ENCODE assay signal across 33 cellular contexts in genomic region chr10:22810643-22811254, GRCh38.
DNase-seq lines count a peak whose midpoint lies in the region; ATAC-seq, FAIRE-seq and TF ChIP-seq lines count a peak whose summit lies in the region.
"Had no signal": no experiment of that assay in that cellular context is flagged by ENCODE, and none has a peak within 500 bp of the region (broad histone marks: within the 10 kb centered on the region; RNA-seq: fewer than 3 reads in every experiment).

No MANE protein-coding gene starts in this region.

- peak; percentile 90 for ATAC-seq in WTC11
- ATAC-seq in GM18858 (IDR thresholded peaks at IDR 0.05; ENCODE audit: unreplicated experiment) = no peak
- ATAC-seq: activated CD4-positive, CD25-positive, alpha-beta regulatory T cell treated with anti-CD3 and anti-CD28 coated beads, Interleukin-2, amount 50 U/mL, for 24 hours; body of pancreas; left lobe of liver; Panc1; psoas muscle; sciatic nerve; T-helper 17 cell had no signal

- POLR2A ChIA-PET in WTC11 (lab: Charles Lee) = no interaction called here

- H3K4me1 Mint-ChIP-seq in WTC11 (peaks cover 10% of the 10 kb centered on the region), progenitor cell of endocrine pancreas (ENCODE audit: low read depth) (peaks cover 4% of the 10 kb centered on the region)

- no peak for FAIRE-seq in RCC 7860 (lab: Jason Lieb, UNC)
- FAIRE-seq: islet of Langerhans, TTC549 had no signal

- CTCF ChIA-PET in WTC11 (lab: Charles Lee) = no interaction called here

- no peaks in the 10 kb centered on the region for H3K9me3 ChIP-seq in iPS DF 6.9 (ENCODE audit: control insufficient read depth, insufficient read depth, low read length)
- H3K9me3 ChIP-seq: adrenal gland, body of pancreas, psoas muscle, thyroid gland, vagina had no signal

- no CpG with 5 or more reads among the region's 4 CpGs for WGBS in iPS DF 6.9 (ENCODE audit: insufficient coverage, insufficient read length)

- DNase-seq in NCI-H748 (lab: John Stamatoyannopoulos, UW; ENCODE audit: unreplicated experiment) (peak; percentile 51), NCI-H748 treated with DMSO at 0.1 percent for 48 hours (lab: John Stamatoyannopoulos, UW) (no peak), WTC11 (ENCODE audit: low spot score) (no peak), iPS DF 6.9 (ENCODE audit: low read depth, low spot score) (peak; percentile 45), progenitor cell of endocrine pancreas (ENCODE audit: low spot score, unreplicated experiment) (no peak), nucleus accumbens (lab: John Stamatoyannopoulos, UW) (no peak), RCC 7860 (ENCODE audit: low spot score) (no peak)
- DNase-seq: activated CD4-positive, alpha-beta T cell treated with anti-CD3 and anti-CD28 coated beads, Interleukin-2, amount 50 U/mL, for 48 hours; activated CD8-positive, alpha-beta memory T cell treated with anti-CD3 and anti-CD28 coated beads, Interleukin-2, amount 50 U/mL, for 4 hours; activated naive CD4-positive, alpha-beta T cell treated with anti-CD3 and anti-CD28 coated beads for 36 hours; adrenal gland; body of pancreas; cerebellar nuclear complex; dorsolateral prefrontal cortex; HCEC 1CT; NCI-H1048; NCI-H1694; NCI-H510A; psoas muscle; SHP77; stimulated activated CD4-positive, alpha-beta T cell treated with anti-CD3 and anti-CD28 coated beads, Interleukin-12 subunit alpha, Interleukin-12 subunit beta, amount 100 ng/mL, for 4 hours; stimulated activated CD4-positive, alpha-beta T cell treated with anti-CD3 and anti-CD28 coated beads, Interleukin-4, amount 100 ng/mL, for 1 hour; T-helper 17 cell; thyroid gland had no signal

- peaks cover 6% of the 10 kb centered on the region for H3K4me1 ChIP-seq in iPS DF 6.9 (ENCODE audit: control insufficient read depth, insufficient read depth, low read length)
- H3K4me1 ChIP-seq: adrenal gland, psoas muscle, thyroid gland, vagina had no signal

- no peak overlapping the region for H3K27ac ChIP-seq in iPS DF 6.9 (ENCODE audit: low read length)
- H3K27ac ChIP-seq: adrenal gland, body of pancreas, dorsolateral prefrontal cortex, psoas muscle, thyroid gland, vagina had no signal

- H3K9me3 Mint-ChIP-seq in WTC11 = peaks cover 10% of the 10 kb centered on the region
- peaks cover 10% of the 10 kb centered on the region for H3K9me3 Mint-ChIP-seq in progenitor cell of endocrine pancreas (ENCODE audit: low read depth)
- H3K9me3 Mint-ChIP-seq: activated naive CD4-positive, alpha-beta T cell treated with anti-CD3 and anti-CD28 coated beads for 36 hours; activated T-helper 1 cell treated with anti-CD3 and anti-CD28 coated beads, Interleukin-12 subunit alpha, Interleukin-12 subunit beta, Interleukin-2, Interleukin-4 antibody, amounts not matched to agents 30 ng/mL and 10 ng/mL and 1 ng/mL, durations not matched to agents 14 hours and 24 hours and 36 hours had no signal

- H3K27me3 Mint-ChIP-seq in WTC11 (ENCODE audit: low read depth) (peaks cover 68% of the 10 kb centered on the region), progenitor cell of endocrine pancreas (no peaks in the 10 kb centered on the region)
- H3K27me3 Mint-ChIP-seq: T-helper 17 cell had no signal

- H3K4me3 Mint-ChIP-seq in WTC11 (no peak overlapping the region), progenitor cell of endocrine pancreas (ENCODE audit: low read depth) (no peak overlapping the region)
- H3K4me3 Mint-ChIP-seq: activated naive CD4-positive, alpha-beta T cell treated with anti-CD3 and anti-CD28 coated beads for 36 hours; activated T-helper 1 cell treated with anti-CD3 and anti-CD28 coated beads, Interleukin-12 subunit alpha, Interleukin-12 subunit beta, Interleukin-2, Interleukin-4 antibody, amounts not matched to agents 30 ng/mL and 10 ng/mL and 1 ng/mL, durations not matched to agents 14 hours and 24 hours and 36 hours; T-helper 17 cell had no signal

- H3K27ac Mint-ChIP-seq in WTC11 = no peak overlapping the region
- peak overlapping the region; percentile 33 for H3K27ac Mint-ChIP-seq in progenitor cell of endocrine pancreas
- H3K27ac Mint-ChIP-seq: activated naive CD4-positive, alpha-beta T cell treated with anti-CD3 and anti-CD28 coated beads for 36 hours; activated T-helper 1 cell treated with anti-CD3 and anti-CD28 coated beads, Interleukin-12 subunit alpha, Interleukin-12 subunit beta, Interleukin-2, Interleukin-4 antibody, amounts not matched to agents 30 ng/mL and 10 ng/mL and 1 ng/mL, durations not matched to agents 14 hours and 24 hours and 36 hours; T-helper 17 cell had no signal

- no peak overlapping the region for H3K4me3 ChIP-seq in iPS DF 6.9 (ENCODE audit: low read length)
- H3K4me3 ChIP-seq: adrenal gland, body of pancreas, dorsolateral prefrontal cortex, psoas muscle, thyroid gland, vagina had no signal

- no peaks in the 10 kb centered on the region for H3K36me3 ChIP-seq in iPS DF 6.9 (ENCODE audit: control insufficient read depth, insufficient read depth, low read length)
- H3K36me3 ChIP-seq: adrenal gland, thyroid gland, vagina had no signal

- H3K36me3 Mint-ChIP-seq in WTC11 (peaks cover 8% of the 10 kb centered on the region), progenitor cell of endocrine pancreas (ENCODE audit: insufficient read depth) (peaks cover 1% of the 10 kb centered on the region)

- H3K27me3 ChIP-seq in iPS DF 6.9 (ENCODE audit: control insufficient read depth, insufficient read depth, low read length) = no peaks in the 10 kb centered on the region
- H3K27me3 ChIP-seq: adrenal gland, body of pancreas, dorsolateral prefrontal cortex, thyroid gland, vagina had no signal

- TF ChIP-seq CTCF in WTC11 (IDR thresholded peaks at IDR 0.05) = no peak
- no peak for TF ChIP-seq CTCF in progenitor cell of endocrine pancreas (IDR thresholded peaks at IDR 0.05; ENCODE audit: unreplicated experiment)

TF ChIP-seq in WTC11, 78 proteins besides CTCF, POLR2A, EP300 and RAD21 (continues in another document):
- TF ChIP-seq ATF1 (CRISPR knock-in tag; IDR thresholded peaks at IDR 0.05) (no peak), TEAD4 (CRISPR knock-in tag; IDR thresholded peaks at IDR 0.05) (no peak), ZNF423 (CRISPR knock-in tag; IDR thresholded peaks at IDR 0.05) (no peak), MXD4 (CRISPR knock-in tag; IDR thresholded peaks at IDR 0.05; ENCODE audit: borderline replicate concordance) (no peak), NFYB (CRISPR knock-in tag; conservative IDR thresholded peaks at IDR 0.05; ENCODE audit: low read depth) (no peak), ZNF425 (CRISPR knock-in tag; conservative IDR thresholded peaks at IDR 0.05) (no peak), TCF7 (CRISPR knock-in tag; IDR thresholded peaks at IDR 0.05; ENCODE audit: low read depth) (no peak), FOXK1 (CRISPR knock-in tag; IDR thresholded peaks at IDR 0.05) (no peak), CREB1 (CRISPR knock-in tag; IDR thresholded peaks at IDR 0.05) (no peak), ZBTB21 (CRISPR knock-in tag; IDR thresholded peaks at IDR 0.05; ENCODE audit: borderline replicate concordance) (no peak), FOXP4 (CRISPR knock-in tag; IDR thresholded peaks at IDR 0.05) (no peak)
- TF ChIP-seq, protein P1, sequence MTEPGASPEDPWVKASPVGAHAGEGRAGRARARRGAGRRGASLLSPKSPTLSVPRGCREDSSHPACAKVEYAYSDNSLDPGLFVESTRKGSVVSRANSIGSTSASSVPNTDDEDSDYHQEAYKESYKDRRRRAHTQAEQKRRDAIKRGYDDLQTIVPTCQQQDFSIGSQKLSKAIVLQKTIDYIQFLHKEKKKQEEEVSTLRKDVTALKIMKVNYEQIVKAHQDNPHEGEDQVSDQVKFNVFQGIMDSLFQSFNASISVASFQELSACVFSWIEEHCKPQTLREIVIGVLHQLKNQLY (CRISPR knock-in tag; IDR thresholded peaks at IDR 0.05) = no peak

Comparison
In these comparisons a context has a peak if more than half of its experiments do, and no peak if none do; other contexts are left out.
1. DNase-seq: peak in NCI-H748 (single experiment) and iPS DF 6.9 (single experiment); none in NCI-H748 treated with DMSO at 0.1 percent for 48 hours (single experiment), WTC11 (single experiment), progenitor cell of endocrine pancreas (single experiment), nucleus accumbens (0 of 56) and RCC 7860 (single experiment).